In the genomic region with DNA sequence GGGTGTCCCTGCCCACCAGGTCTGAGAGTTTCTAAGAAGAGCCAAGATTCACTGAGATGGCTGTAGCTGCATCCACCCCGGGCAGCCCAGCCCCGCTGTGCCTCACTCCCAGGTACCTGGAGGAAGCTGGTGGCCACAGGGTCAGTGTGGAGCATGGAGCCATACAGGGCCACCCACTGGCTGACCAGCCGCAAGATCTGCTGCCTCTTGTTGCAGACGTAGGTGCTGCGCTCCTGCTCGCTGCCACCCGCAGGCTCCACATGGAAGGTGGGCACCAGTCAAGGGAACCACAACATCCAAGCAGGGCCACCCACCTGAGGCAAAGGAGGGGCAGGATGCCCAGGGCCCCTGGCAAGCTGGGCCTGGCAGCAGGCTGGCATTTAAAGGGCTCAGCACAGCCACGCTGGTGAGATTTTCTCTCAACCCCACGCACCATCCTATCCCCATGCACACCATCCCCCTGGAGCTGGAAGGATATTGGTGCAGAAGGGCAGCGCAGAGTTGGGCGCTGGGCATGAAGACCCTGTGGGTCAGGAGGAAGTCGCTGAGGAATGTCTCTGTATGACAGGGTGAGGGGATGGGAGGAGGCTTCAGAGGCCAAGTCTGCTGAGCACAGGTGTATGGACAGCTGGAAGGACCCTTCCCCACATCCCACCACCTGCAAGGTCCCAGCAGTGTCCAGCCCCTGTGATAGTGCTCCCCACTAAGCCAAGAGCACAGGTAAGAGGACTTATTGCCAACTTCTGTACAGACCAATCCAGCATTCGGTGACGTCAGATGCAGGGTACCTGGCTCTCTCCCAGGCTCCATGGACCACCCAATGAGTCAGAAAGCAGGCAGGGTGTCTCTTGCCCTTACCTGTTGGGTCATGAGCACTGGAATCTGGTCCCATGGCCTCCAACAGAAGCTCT, we compare ENCODE assay signal across 28 cellular contexts. TPM values are rescaled to one million over a fixed set of nuclear protein-coding genes. Genes with fewer than 3 reads are reported as not detected.
DNase-seq lines count a peak whose midpoint lies in the region; ATAC-seq, FAIRE-seq and TF ChIP-seq lines count a peak whose summit lies in the region.
"Had no signal": no experiment of that assay in that cellular context is flagged by ENCODE, and none has a peak within 500 bp of the region (broad histone marks: within the 10 kb centered on the region; RNA-seq: fewer than 3 reads in every experiment).

No MANE protein-coding gene starts in this region.

- no peaks in the 10 kb centered on the region for H3K9me2 ChIP-seq in OCI-LY7 (ENCODE audit: insufficient read depth, low read length)
- H3K9me2 ChIP-seq: SK-N-SH had no signal

- no peaks in the 10 kb centered on the region for H3K9me3 Mint-ChIP-seq in endodermal cell
- H3K9me3 Mint-ChIP-seq: CD4-positive, CD25-positive, alpha-beta regulatory T cell had no signal

- WGBS in HepG2 (ENCODE audit: low lambda C conversion rate) = 67% methylated on average over 3 of the region's 14 CpGs
- WGBS in right lobe of liver (ENCODE audit: insufficient coverage, low coverage, low lambda C conversion rate, missing lambda C conversion rate) = 83% methylated on average over 1 of the region's 14 CpGs
- WGBS in neuronal stem cell (ENCODE audit: extremely low coverage in 2 of 2, insufficient read length in 2 of 2, insufficient replicate concordance in 1 of 2), 2 donors = no CpG with 5 or more reads among the region's 14 CpGs
- WGBS in endodermal cell (ENCODE audit: insufficient coverage in 1 of 2, insufficient read length in 1 of 2), 2 experiments = 91 to 95% methylated on average over 7 to 14 of the region's 14 CpGs

- H3K27me3 ChIP-seq in HepG2 (ENCODE audit: control insufficient read depth in 1 of 2, insufficient read depth in 2 of 2, low read length in 2 of 2) (peaks cover 17 to 63% of the 10 kb centered on the region in 2 experiments; a peak in 4 of 5 replicates), right lobe of liver (no peaks in the 10 kb centered on the region), neuronal stem cell (ENCODE audit: control insufficient read depth in 3 of 3, insufficient read depth in 3 of 3, low read depth in 1 of 3, low read length in 3 of 3) (no peaks in the 10 kb centered on the region), endodermal cell (ENCODE audit: control insufficient read depth, insufficient read depth, low read length, poor library complexity, severe bottlenecking) (no peaks in the 10 kb centered on the region), ascending aorta (no peaks in the 10 kb centered on the region)
- H3K27me3 ChIP-seq: BE2C, MG63, Peyer's patch had no signal

- no peaks in the 10 kb centered on the region for H4K20me1 ChIP-seq in HepG2 (ENCODE audit: insufficient read depth, low read length)
- H4K20me1 ChIP-seq in OCI-LY7 (ENCODE audit: insufficient read depth, low read length) = no peaks in the 10 kb centered on the region

- H3K4me2 ChIP-seq in HepG2 (ENCODE audit: low read depth, low read length) (no peak overlapping the region), OCI-LY7 (ENCODE audit: low read length) (peak overlapping the region; percentile 62), neuronal stem cell (ENCODE audit: insufficient read depth, low read length, poor library complexity, severe bottlenecking) (no peak overlapping the region)
- H3K4me2 ChIP-seq: SK-N-SH had no signal

- H3K4me3 ChIP-seq in HepG2 (replicated peaks in 1 of 3; ENCODE audit: insufficient read depth in 1 of 3, low read depth in 2 of 3, low read length in 3 of 3) (no peak overlapping the region), right lobe of liver (no peak overlapping the region), OCI-LY7 (ENCODE audit: low read depth, low read length, poor library complexity, severe bottlenecking) (no peak overlapping the region), neuronal stem cell (ENCODE audit: low read length in 2 of 2) (no peak overlapping the region), endodermal cell (ENCODE audit: low read length) (no peak overlapping the region), ascending aorta (no peak overlapping the region)
- H3K4me3 ChIP-seq: MG63, Peyer's patch had no signal

- DNase-seq in HepG2 (ENCODE audit: low spot score) (no peak), right lobe of liver (no peak), OCI-LY7 (ENCODE audit: low spot score) (no peak), neuronal stem cell (ENCODE audit: low spot score) (no peak), endodermal cell (no peak), mucosa of gallbladder (ENCODE audit: low spot score) (no peak), GM20000 (ENCODE audit: low spot score) (no peak), ascending aorta (ENCODE audit: low spot score in 2 of 2) (no peak)
- DNase-seq: BE2C; CD4-positive, CD25-positive, alpha-beta regulatory T cell; DMS153; DND-41; KBM-7; MG63; NCI-H1694; NCI-H2029 treated with DMSO at 0.1 percent for 48 hours; NCI-H446 treated with DMSO at 0.1 percent for 48 hours; NCI-H526 treated with DMSO at 0.1 percent for 48 hours; Peyer's patch; SIG-M5; SK-N-SH; SW 1271 had no signal

- H2BK15ac ChIP-seq in neuronal stem cell (ENCODE audit: low read length) = no peak overlapping the region

- H2AK5ac ChIP-seq in neuronal stem cell (ENCODE audit: low read depth, low read length) = peak overlapping the region; percentile 18

- no peak overlapping the region for H4K91ac ChIP-seq in neuronal stem cell (ENCODE audit: low read depth, low read length, poor library complexity)

- POLR2A ChIA-PET in HepG2 (lab: Yijun Ruan, JAX) (no interaction called here), OCI-LY7 (lab: Charles Lee) (interaction anchor here (0.7 to 1.8 kb wide), 5 partner anchors 10 to 40 kb away, joined by 3 to 6 read pairs (median 3); no protein-coding TSS in a partner anchor)

- H3K36me3 Mint-ChIP-seq in endodermal cell (ENCODE audit: low read depth) = peaks cover 17% of the 10 kb centered on the region
- H3K36me3 Mint-ChIP-seq: CD4-positive, CD25-positive, alpha-beta regulatory T cell had no signal

- TF ChIP-seq RAD21 in HepG2 (CRISPR knock-in tag; IDR thresholded peaks at IDR 0.05) = no peak

- H3K79me1 ChIP-seq in neuronal stem cell (ENCODE audit: low read depth, low read length) = no peaks in the 10 kb centered on the region

- H3K79me2 ChIP-seq in HepG2 (ENCODE audit: insufficient read depth, low read length) (no peaks in the 10 kb centered on the region), OCI-LY7 (ENCODE audit: insufficient read depth, low read depth, low read length) (no peaks in the 10 kb centered on the region)

- H3K27ac ChIP-seq in HepG2 (ENCODE audit: extremely low read length, insufficient read depth, low read length) = no peak overlapping the region
- H3K27ac ChIP-seq in right lobe of liver = no peak overlapping the region
- peak overlapping the region; percentile 8 for H3K27ac ChIP-seq in OCI-LY7 (ENCODE audit: low read depth, low read length, poor library complexity, severe bottlenecking)
- no peak overlapping the region for H3K27ac ChIP-seq in neuronal stem cell (replicated peaks; ENCODE audit: low read length)
- no peak overlapping the region for H3K27ac ChIP-seq in endodermal cell (ENCODE audit: low read depth, low read length)
- no peak overlapping the region for H3K27ac ChIP-seq in ascending aorta
- H3K27ac ChIP-seq: 22Rv1, Peyer's patch had no signal

- peak overlapping the region; percentile 43 for H3K14ac ChIP-seq in neuronal stem cell (ENCODE audit: low read length)

- no peak overlapping the region for H2BK12ac ChIP-seq in neuronal stem cell (ENCODE audit: low read length)

- no peak for TF ChIP-seq POLR2A in HepG2 (IDR thresholded peaks at IDR 0.05; ENCODE audit: insufficient read depth in 1 of 2, low read depth in 2 of 2, low read length in 2 of 2)
- no peak for TF ChIP-seq POLR2A in right lobe of liver (IDR thresholded peaks at IDR 0.05)

- H3K4me1 ChIP-seq in HepG2 (ENCODE audit: insufficient read depth, low read length) (peaks cover 14% of the 10 kb centered on the region), right lobe of liver (no peaks in the 10 kb centered on the region), OCI-LY7 (ENCODE audit: insufficient read depth, low read length, poor library complexity, severe bottlenecking) (peaks cover 38% of the 10 kb centered on the region), neuronal stem cell (ENCODE audit: control insufficient read depth in 2 of 2, insufficient read depth in 1 of 2, low read depth in 1 of 2, low read length in 2 of 2) (peaks cover 0 to 13% of the 10 kb centered on the region in 2 donors), endodermal cell (ENCODE audit: control insufficient read depth, insufficient read depth, low read length) (peaks cover under 1% of the 10 kb centered on the region), ascending aorta (peaks cover 9 to 19% of the 10 kb centered on the region in 2 donors)

- H3K18ac ChIP-seq in neuronal stem cell (ENCODE audit: low read length) = no peak overlapping the region

- H3K4ac ChIP-seq in neuronal stem cell (ENCODE audit: low read length) = no peak overlapping the region

- no peak for TF ChIP-seq EP300 in HepG2 (IDR thresholded peaks at IDR 0.05; ENCODE audit: low read depth in 2 of 2, low read length in 2 of 2)
- no peak for TF ChIP-seq EP300 in HepG2 (CRISPR knock-in tag; IDR thresholded peaks at IDR 0.05; ENCODE audit: borderline replicate concordance)

- H3K9me3 ChIP-seq in HepG2 (ENCODE audit: low read length) (no peaks in the 10 kb centered on the region), right lobe of liver (no peaks in the 10 kb centered on the region), OCI-LY7 (ENCODE audit: low read length) (no peaks in the 10 kb centered on the region), neuronal stem cell (replicated peaks in 1 of 2; ENCODE audit: control insufficient read depth in 2 of 2, insufficient read depth in 1 of 2, low read depth in 1 of 2, low read length in 2 of 2) (no peaks in the 10 kb centered on the region), endodermal cell (ENCODE audit: control insufficient read depth, low read length) (no peaks in the 10 kb centered on the region), ascending aorta (no peaks in the 10 kb centered on the region)
- H3K9me3 ChIP-seq: BE2C, MG63, Peyer's patch, SK-N-SH had no signal

- H2BK120ac ChIP-seq in neuronal stem cell (ENCODE audit: low read depth, low read length) = no peak overlapping the region

- in situ Hi-C loops in HepG2 (cut with HindIII; ENCODE audit: extremely low pct_ligation_motif_present, low pct_unique_long_range_greater_than_20kb) = no loop called here

- H3K23ac ChIP-seq in neuronal stem cell (ENCODE audit: low read depth, low read length, poor library complexity) = no peak overlapping the region

- H3K27ac Mint-ChIP-seq in endodermal cell = no peak overlapping the region
- H3K27ac Mint-ChIP-seq: CD4-positive, CD25-positive, alpha-beta regulatory T cell had no signal

- ATAC-seq in HepG2 (no peak), right lobe of liver (no peak)
- ATAC-seq: HCT116 had no signal

- no peaks in the 10 kb centered on the region for H3K36me3 ChIP-seq in HepG2 (replicated peaks in 1 of 2; ENCODE audit: control insufficient read depth in 1 of 2, insufficient read depth in 2 of 2, low read length in 2 of 2)
- H3K36me3 ChIP-seq in right lobe of liver = no peaks in the 10 kb centered on the region
- no peaks in the 10 kb centered on the region for H3K36me3 ChIP-seq in OCI-LY7 (ENCODE audit: insufficient read depth, low read length)
- H3K36me3 ChIP-seq in neuronal stem cell (replicated peaks in 1 of 2; ENCODE audit: control insufficient read depth in 2 of 2, insufficient read depth in 2 of 2, low read length in 2 of 2) = no peaks in the 10 kb centered on the region
- no peaks in the 10 kb centered on the region for H3K36me3 ChIP-seq in endodermal cell (ENCODE audit: control insufficient read depth, insufficient read depth, low read length)
- peaks cover 54 to 76% of the 10 kb centered on the region in 2 donors for H3K36me3 ChIP-seq in ascending aorta
- H3K36me3 ChIP-seq: BE2C, MG63, Peyer's patch had no signal

- no TSS peak for BruUV-seq in HepG2 (replicated peaks; lab: Mats Ljungman, UMichigan)
- no TSS peak for BruUV-seq in OCI-LY7 (replicated peaks; lab: Mats Ljungman, UMichigan)

- intact Hi-C loops in HepG2 (cut with micrococcal nuclease; ENCODE audit: unreplicated experiment) (no loop called here), right lobe of liver (cut with DNase I) (no loop called here), OCI-LY7 (cut with micrococcal nuclease; ENCODE audit: unreplicated experiment) (no loop called here), ascending aorta (cut with DNase I) (no loop called here)

- no peak for FAIRE-seq in HepG2 (lab: Jason Lieb, UNC)
- FAIRE-seq: GM12892, GM18507, H1 had no signal

- no peak for TF ChIP-seq CTCF in HepG2 (CRISPR knock-in tag; IDR thresholded peaks at IDR 0.05)
- no peak for TF ChIP-seq CTCF in right lobe of liver (IDR thresholded peaks at IDR 0.05)
- TF ChIP-seq CTCF in OCI-LY7 (conservative IDR thresholded peaks at IDR 0.05; ENCODE audit: low read length) = no peak
- no peak for TF ChIP-seq CTCF in endodermal cell (conservative IDR thresholded peaks at IDR 0.05)
- TF ChIP-seq CTCF in GM20000 (IDR thresholded peaks at IDR 0.05; ENCODE audit: extremely low read depth, missing control alignments) = no peak
- TF ChIP-seq CTCF in ascending aorta (IDR thresholded peaks at IDR 0.05) = no peak

- H3K4me1 Mint-ChIP-seq in endodermal cell = peaks cover 22% of the 10 kb centered on the region

- CTCF ChIA-PET in HepG2 (lab: Yijun Ruan, JAX; ENCODE audit: low intra/inter-chr PET ratio, low total read pairs) = interaction anchor here (1.1 kb wide), 1 partner anchor 11 kb away, joined by 3 read pairs; the partner anchor contains the start of gene RAPGEF3
- CTCF ChIA-PET in OCI-LY7 (lab: Charles Lee; ENCODE audit: unreplicated experiment) = interaction anchor here (1.5 kb wide), 1 partner anchor 19 kb away, joined by 5 read pairs; no protein-coding TSS in a partner anchor

- H2AFZ ChIP-seq in HepG2 (ENCODE audit: low read length) = no peak overlapping the region
- no peak overlapping the region for H2AFZ ChIP-seq in OCI-LY7 (ENCODE audit: low read length)
- H2AFZ ChIP-seq in neuronal stem cell (ENCODE audit: low read length) = no peak overlapping the region

- H2BK5ac ChIP-seq in neuronal stem cell (ENCODE audit: low read length) = no peak overlapping the region

- H3K4me3 Mint-ChIP-seq in endodermal cell = no peak overlapping the region
- H3K4me3 Mint-ChIP-seq: CD4-positive, CD25-positive, alpha-beta regulatory T cell had no signal

- peaks cover 2% of the 10 kb centered on the region for H3K27me3 Mint-ChIP-seq in endodermal cell (ENCODE audit: insufficient read depth)

- H3K9ac ChIP-seq in HepG2 (ENCODE audit: insufficient read depth, low read depth, low read length) = no peak overlapping the region
- H3K9ac ChIP-seq in neuronal stem cell (ENCODE audit: low read depth, low read length, poor library complexity) = peak overlapping the region; percentile 73
- no peak overlapping the region for H3K9ac ChIP-seq in endodermal cell (ENCODE audit: extremely low read depth, low read length, poor library complexity, severe bottlenecking)
- H3K9ac ChIP-seq: SK-N-SH had no signal

- no peak overlapping the region for H4K8ac ChIP-seq in neuronal stem cell (ENCODE audit: low read depth, low read length)

RNA-seq across cellular contexts. Expression of gene RAPGEF3, which starts 10.8 kb away (rescaled TPM):
- total RNA-seq in HepG2 (2016; rRNA removed; fragmentation: Illumina TruSeq; extraction: Trizol) (0.07 TPM in 1 of 2 replicates, not detected in the other), right lobe of liver (1 to 10 TPM in 5 of 6 experiments, under 1 TPM in 1; 0.81 to 4.6 (median 2.6) TPM), OCI-LY7 (2022) (2.9 and 4.7 TPM in 2 replicates), endodermal cell (10 to 100 TPM; 11.4 to 19.6 TPM), mucosa of gallbladder (54.8 TPM), ascending aorta (165 TPM)
- total RNA-seq in HepG2 (2016; cell fraction: cytosol; rRNA removed; fragmentation: Illumina TruSeq; extraction: Trizol; ENCODE audit: low read depth) = not detected in 2 replicates
- total RNA-seq in HepG2 (2016; cell fraction: insoluble cytoplasmic fraction; rRNA removed; fragmentation: Illumina TruSeq; extraction: Trizol) = 0.09 TPM in 1 of 2 replicates, not detected in the other
- total RNA-seq in HepG2 (2016; cell fraction: membrane; rRNA removed; fragmentation: Illumina TruSeq; extraction: Trizol) = 0.03 TPM in 1 of 2 replicates, not detected in the other
- total RNA-seq in HepG2 (2016; cell fraction: nucleus; rRNA removed; fragmentation: Illumina TruSeq; extraction: Trizol) = 0.40 TPM in 1 of 2 replicates, not detected in the other
- polyA plus RNA-seq in HepG2 (2011; rRNA removed) = 0.07 and 0.37 TPM in 2 replicates
- polyA plus RNA-seq in HepG2 (2011; cell fraction: cytosol; rRNA removed) = 0.05 and 0.13 TPM in 2 replicates
- 0.56 and 0.95 TPM in 2 replicates for polyA plus RNA-seq in HepG2 (2011; cell fraction: nucleus; rRNA removed)
- polyA plus RNA-seq in HepG2 (2012) = 0.11 and 0.16 TPM in 2 replicates
- polyA plus RNA-seq in HepG2 (2016; cell fraction: cytosol; fragmentation: Illumina TruSeq; extraction: Trizol; ENCODE audit: low read depth) = not detected in 2 replicates
- 0.17 TPM in 1 of 2 replicates, not detected in the other for polyA plus RNA-seq in HepG2 (2016; cell fraction: insoluble cytoplasmic fraction; fragmentation: Illumina TruSeq; extraction: Trizol; ENCODE audit: low read depth)
- not detected in 2 replicates for polyA plus RNA-seq in HepG2 (2016; cell fraction: membrane; fragmentation: Illumina TruSeq; extraction: Trizol; ENCODE audit: low read depth)
- 0.63 TPM in 1 of 2 replicates, not detected in the other for polyA plus RNA-seq in HepG2 (2016; cell fraction: nucleus; fragmentation: Illumina TruSeq; extraction: Trizol; ENCODE audit: insufficient read depth, low read depth)
- polyA minus RNA-seq in HepG2 (2011; rRNA and poly(A)+ RNA removed; ENCODE audit: low replicate concordance) = 0.28 and 2.0 TPM in 2 replicates
- not detected in 2 replicates for polyA minus RNA-seq in HepG2 (2011; cell fraction: cytosol; rRNA and poly(A)+ RNA removed)
- 0.13 and 1.1 TPM in 2 replicates for polyA minus RNA-seq in HepG2 (2011; cell fraction: nucleus; rRNA and poly(A)+ RNA removed)
- total RNA-seq in OCI-LY7 (2014; rRNA removed; shearing (Covaris generic)) = 0.69 and 0.80 TPM in 2 replicates
- 1.3 TPM for polyA plus RNA-seq in neuronal stem cell (2013, experiment 1 of 2)
- 1.1 TPM for polyA plus RNA-seq in neuronal stem cell (2013, experiment 2 of 2)
- polyA plus RNA-seq in endodermal cell (2013, experiment 1 of 2) = 3.7 TPM
- 3.2 TPM for polyA plus RNA-seq in endodermal cell (2013, experiment 2 of 2)

RNA-seq across cellular contexts. Expression of gene ENDOU, which starts 22.6 kb away (rescaled TPM):
- total RNA-seq in HepG2 (2016; rRNA removed; fragmentation: Illumina TruSeq; extraction: Trizol) (not detected in 2 replicates), right lobe of liver (not detected), OCI-LY7 (2022) (0.55 TPM in 1 of 2 replicates, not detected in the other), endodermal cell (not detected), mucosa of gallbladder (not detected), ascending aorta (not detected)
- not detected in 2 replicates for total RNA-seq in HepG2 (2016; cell fraction: cytosol; rRNA removed; fragmentation: Illumina TruSeq; extraction: Trizol; ENCODE audit: low read depth)
- not detected in 2 replicates for total RNA-seq in HepG2 (2016; cell fraction: insoluble cytoplasmic fraction; rRNA removed; fragmentation: Illumina TruSeq; extraction: Trizol)
- not detected in 2 replicates for total RNA-seq in HepG2 (2016; cell fraction: membrane; rRNA removed; fragmentation: Illumina TruSeq; extraction: Trizol)
- not detected in 2 replicates for total RNA-seq in HepG2 (2016; cell fraction: nucleus; rRNA removed; fragmentation: Illumina TruSeq; extraction: Trizol)
- polyA plus RNA-seq in HepG2 (2011; rRNA removed) = not detected in 2 replicates
- not detected in 2 replicates for polyA plus RNA-seq in HepG2 (2011; cell fraction: cytosol; rRNA removed)
- polyA plus RNA-seq in HepG2 (2011; cell fraction: nucleus; rRNA removed) = not detected in 2 replicates
- polyA plus RNA-seq in HepG2 (2012) = not detected in 2 replicates
- not detected in 2 replicates for polyA plus RNA-seq in HepG2 (2016; cell fraction: cytosol; fragmentation: Illumina TruSeq; extraction: Trizol; ENCODE audit: low read depth)
- not detected in 2 replicates for polyA plus RNA-seq in HepG2 (2016; cell fraction: insoluble cytoplasmic fraction; fragmentation: Illumina TruSeq; extraction: Trizol; ENCODE audit: low read depth)
- not detected in 2 replicates for polyA plus RNA-seq in HepG2 (2016; cell fraction: membrane; fragmentation: Illumina TruSeq; extraction: Trizol; ENCODE audit: low read depth)
- not detected in 2 replicates for polyA plus RNA-seq in HepG2 (2016; cell fraction: nucleus; fragmentation: Illumina TruSeq; extraction: Trizol; ENCODE audit: insufficient read depth, low read depth)
- not detected in 2 replicates for polyA minus RNA-seq in HepG2 (2011; rRNA and poly(A)+ RNA removed; ENCODE audit: low replicate concordance)
- not detected in 2 replicates for polyA minus RNA-seq in HepG2 (2011; cell fraction: cytosol; rRNA and poly(A)+ RNA removed)
- polyA minus RNA-seq in HepG2 (2011; cell fraction: nucleus; rRNA and poly(A)+ RNA removed) = not detected in 2 replicates
- total RNA-seq in OCI-LY7 (2014; rRNA removed; shearing (Covaris generic)) = 0.19 TPM in 1 of 2 replicates, not detected in the other
- polyA plus RNA-seq in neuronal stem cell (2013, experiment 1 of 2) = not detected
- 0.07 TPM for polyA plus RNA-seq in neuronal stem cell (2013, experiment 2 of 2)
- not detected for polyA plus RNA-seq in endodermal cell (2013, experiment 1 of 2)
- polyA plus RNA-seq in endodermal cell (2013, experiment 2 of 2) = not detected
- total RNA-seq: CD4-positive, CD25-positive, alpha-beta regulatory T cell; H1; HT-29; Peyer's patch had no signal
- polyA plus RNA-seq: H1, SK-N-SH had no signal

RNA-seq across cellular contexts. Expression of gene SLC48A1, which starts 25.2 kb away (rescaled TPM):
- total RNA-seq in HepG2 (2016; rRNA removed; fragmentation: Illumina TruSeq; extraction: Trizol) (2.6 and 3.7 TPM in 2 replicates), right lobe of liver (10 to 100 TPM; 12.4 to 20.4 (median 18.0) TPM), OCI-LY7 (2022) (8.6 and 12.0 TPM in 2 replicates), endodermal cell (10 to 100 TPM; 21.3 to 30.4 TPM), mucosa of gallbladder (73.1 TPM), ascending aorta (144 TPM)
- 2.3 and 3.1 TPM in 2 replicates for total RNA-seq in HepG2 (2016; cell fraction: cytosol; rRNA removed; fragmentation: Illumina TruSeq; extraction: Trizol; ENCODE audit: low read depth)
- 2.3 and 3.4 TPM in 2 replicates for total RNA-seq in HepG2 (2016; cell fraction: insoluble cytoplasmic fraction; rRNA removed; fragmentation: Illumina TruSeq; extraction: Trizol)
- 5.0 and 6.3 TPM in 2 replicates for total RNA-seq in HepG2 (2016; cell fraction: membrane; rRNA removed; fragmentation: Illumina TruSeq; extraction: Trizol)
- 2.5 and 2.6 TPM in 2 replicates for total RNA-seq in HepG2 (2016; cell fraction: nucleus; rRNA removed; fragmentation: Illumina TruSeq; extraction: Trizol)
- 2.2 and 3.1 TPM in 2 replicates for polyA plus RNA-seq in HepG2 (2011; rRNA removed)
- polyA plus RNA-seq in HepG2 (2011; cell fraction: cytosol; rRNA removed) = 2.4 and 2.6 TPM in 2 replicates
- polyA plus RNA-seq in HepG2 (2011; cell fraction: nucleus; rRNA removed) = 3.1 and 4.1 TPM in 2 replicates
- 2.1 and 3.5 TPM in 2 replicates for polyA plus RNA-seq in HepG2 (2012)
- 3.8 and 3.9 TPM in 2 replicates for polyA plus RNA-seq in HepG2 (2016; cell fraction: cytosol; fragmentation: Illumina TruSeq; extraction: Trizol; ENCODE audit: low read depth)
- 2.6 and 3.2 TPM in 2 replicates for polyA plus RNA-seq in HepG2 (2016; cell fraction: insoluble cytoplasmic fraction; fragmentation: Illumina TruSeq; extraction: Trizol; ENCODE audit: low read depth)
- 6.3 and 6.9 TPM in 2 replicates for polyA plus RNA-seq in HepG2 (2016; cell fraction: membrane; fragmentation: Illumina TruSeq; extraction: Trizol; ENCODE audit: low read depth)
- 5.6 and 6.3 TPM in 2 replicates for polyA plus RNA-seq in HepG2 (2016; cell fraction: nucleus; fragmentation: Illumina TruSeq; extraction: Trizol; ENCODE audit: insufficient read depth, low read depth)
- polyA minus RNA-seq in HepG2 (2011; rRNA and poly(A)+ RNA removed; ENCODE audit: low replicate concordance) = 5.7 and 45.5 TPM in 2 replicates
- 1.5 and 2.1 TPM in 2 replicates for polyA minus RNA-seq in HepG2 (2011; cell fraction: cytosol; rRNA and poly(A)+ RNA removed)
- polyA minus RNA-seq in HepG2 (2011; cell fraction: nucleus; rRNA and poly(A)+ RNA removed) = 1.7 and 2.8 TPM in 2 replicates
- 3.8 and 9.6 TPM in 2 replicates for total RNA-seq in OCI-LY7 (2014; rRNA removed; shearing (Covaris generic))
- 12.5 TPM for polyA plus RNA-seq in neuronal stem cell (2013, experiment 1 of 2)
- 12.3 TPM for polyA plus RNA-seq in neuronal stem cell (2013, experiment 2 of 2)
- polyA plus RNA-seq in endodermal cell (2013, experiment 1 of 2) = 13.9 TPM
- polyA plus RNA-seq in endodermal cell (2013, experiment 2 of 2) = 13.5 TPM

RNA-seq across cellular contexts. Expression of gene RPAP3, which starts 42.0 kb away (rescaled TPM):
- 32.8 and 54.2 TPM in 2 replicates for total RNA-seq in HepG2 (2016; rRNA removed; fragmentation: Illumina TruSeq; extraction: Trizol)
- 1.8 and 2.4 TPM in 2 replicates for total RNA-seq in HepG2 (2016; cell fraction: cytosol; rRNA removed; fragmentation: Illumina TruSeq; extraction: Trizol; ENCODE audit: low read depth)
- 32.6 and 56.0 TPM in 2 replicates for total RNA-seq in HepG2 (2016; cell fraction: insoluble cytoplasmic fraction; rRNA removed; fragmentation: Illumina TruSeq; extraction: Trizol)
- 6.0 and 7.0 TPM in 2 replicates for total RNA-seq in HepG2 (2016; cell fraction: membrane; rRNA removed; fragmentation: Illumina TruSeq; extraction: Trizol)
- total RNA-seq in HepG2 (2016; cell fraction: nucleus; rRNA removed; fragmentation: Illumina TruSeq; extraction: Trizol) = 20.5 and 22.8 TPM in 2 replicates
- 6.0 and 8.8 TPM in 2 replicates for polyA plus RNA-seq in HepG2 (2011; rRNA removed)
- 2.6 and 4.0 TPM in 2 replicates for polyA plus RNA-seq in HepG2 (2011; cell fraction: cytosol; rRNA removed)
- 2.1 and 4.0 TPM in 2 replicates for polyA plus RNA-seq in HepG2 (2011; cell fraction: nucleus; rRNA removed)
- polyA plus RNA-seq in HepG2 (2012) = 12.7 and 13.8 TPM in 2 replicates
- polyA plus RNA-seq in HepG2 (2016; cell fraction: cytosol; fragmentation: Illumina TruSeq; extraction: Trizol; ENCODE audit: low read depth) = 1.9 and 2.4 TPM in 2 replicates
- 54.9 and 56.4 TPM in 2 replicates for polyA plus RNA-seq in HepG2 (2016; cell fraction: insoluble cytoplasmic fraction; fragmentation: Illumina TruSeq; extraction: Trizol; ENCODE audit: low read depth)
- 4.1 and 4.9 TPM in 2 replicates for polyA plus RNA-seq in HepG2 (2016; cell fraction: membrane; fragmentation: Illumina TruSeq; extraction: Trizol; ENCODE audit: low read depth)
- 28.1 and 29.6 TPM in 2 replicates for polyA plus RNA-seq in HepG2 (2016; cell fraction: nucleus; fragmentation: Illumina TruSeq; extraction: Trizol; ENCODE audit: insufficient read depth, low read depth)
- polyA minus RNA-seq in HepG2 (2011; rRNA and poly(A)+ RNA removed; ENCODE audit: low replicate concordance) = 1.6 and 3.1 TPM in 2 replicates
- 6.3 and 6.5 TPM in 2 replicates for polyA minus RNA-seq in HepG2 (2011; cell fraction: cytosol; rRNA and poly(A)+ RNA removed)
- polyA minus RNA-seq in HepG2 (2011; cell fraction: nucleus; rRNA and poly(A)+ RNA removed) = 25.4 and 29.5 TPM in 2 replicates
- 10 to 100 TPM in 3 of 6 experiments, 1 to 10 TPM in 3; 6.9 to 13.2 (median 10.4) TPM for total RNA-seq in right lobe of liver
- 21.6 and 25.1 TPM in 2 replicates for total RNA-seq in OCI-LY7 (2014; rRNA removed; shearing (Covaris generic))
- total RNA-seq in OCI-LY7 (2022) = 52.9 and 53.9 TPM in 2 replicates
- 49.8 TPM for polyA plus RNA-seq in neuronal stem cell (2013, experiment 1 of 2)
- polyA plus RNA-seq in neuronal stem cell (2013, experiment 2 of 2) = 50.8 TPM
- 10 to 100 TPM; 52.0 to 56.9 TPM for total RNA-seq in endodermal cell
- polyA plus RNA-seq in endodermal cell (2013, experiment 1 of 2) = 39.0 TPM
- 39.5 TPM for polyA plus RNA-seq in endodermal cell (2013, experiment 2 of 2)
- total RNA-seq in mucosa of gallbladder = 20.2 TPM
- total RNA-seq in ascending aorta = 8.1 TPM
